ENCODE assay signal across 16 cellular contexts in genomic region chr10:130985158-130985753, GRCh38.
DNase-seq lines count a peak whose midpoint lies in the region; TF ChIP-seq lines count a peak whose summit lies in the region.
"Had no signal": no experiment of that assay in that cellular context is flagged by ENCODE, and none has a peak within 500 bp of the region (broad histone marks: within the 10 kb centered on the region; RNA-seq: fewer than 3 reads in every experiment).

No MANE protein-coding gene starts in this region.

- H3K4me1 ChIP-seq in BLaER1 (peaks cover 72% of the 10 kb centered on the region), testis (no peaks in the 10 kb centered on the region), mesendoderm (ENCODE audit: control insufficient read depth, low read depth, low read length) (no peaks in the 10 kb centered on the region)
- peaks cover 15 to 73% (median 68%) of the 10 kb centered on the region in 10 experiments for H3K4me1 ChIP-seq in BLaER1 treated with 17β-estradiol and CSF1 and Interleukin-3, amounts not matched to agents 10 nM and 100 nM
- H3K4me1 ChIP-seq: BE2C had no signal

- H3K27me3 ChIP-seq in BLaER1 (no peaks in the 10 kb centered on the region), testis (no peaks in the 10 kb centered on the region), mesendoderm (ENCODE audit: insufficient read depth, low read length, poor library complexity) (no peaks in the 10 kb centered on the region)
- H3K27me3 ChIP-seq in BLaER1 treated with 17β-estradiol and CSF1 and Interleukin-3, amounts not matched to agents 10 nM and 100 nM, result no peaks in the 10 kb centered on the region
- H3K27me3 ChIP-seq: BE2C had no signal

- H2AK5ac ChIP-seq in mesendoderm (ENCODE audit: low read length), result no peak overlapping the region

- H2BK15ac ChIP-seq in mesendoderm (replicated peaks; ENCODE audit: low read depth), result no peak overlapping the region

- no peak overlapping the region for H2BK120ac ChIP-seq in mesendoderm (ENCODE audit: low read depth, low read length)

- H4K5ac ChIP-seq in mesendoderm (ENCODE audit: low read length), result no peak overlapping the region

- 89 to 91% methylated on average over 16 of the region's 16 CpGs for WGBS in testis, 2 donors
- no CpG with 5 or more reads among the region's 16 CpGs for WGBS in mesendoderm (ENCODE audit: extremely low coverage, insufficient coverage, low lambda C conversion rate)

- H3K4me2 ChIP-seq in BLaER1, result 0 out of 2 replicates have a peak overlapping the region, but pooled peaks have one; percentile 14
- H3K4me2 ChIP-seq in BLaER1 treated with 17β-estradiol and CSF1 and Interleukin-3, amounts not matched to agents 10 nM and 100 nM, result peak overlapping the region in 9 of 11 experiments; percentile 9 to 90 (median 45); a peak in 12 of 22 replicates
- no peak overlapping the region for H3K4me2 ChIP-seq in mesendoderm (ENCODE audit: low read length)

- DNase-seq in mesenteric fat pad (ENCODE audit: low spot score), result peak; percentile 74
- DNase-seq in testis, result peak; percentile 7
- DNase-seq in stimulated activated CD4-positive, alpha-beta T cell treated with anti-CD3 and anti-CD28 coated beads, Interleukin-12 subunit alpha, Interleukin-12 subunit beta, amount 100 ng/mL, for 4 hours, result no peak
- DNase-seq in mesendoderm, result no peak
- DNase-seq: ACHN; BE2C; Calu3; CD4-positive, alpha-beta memory T cell; DMS79 treated with DMSO at 0.1 percent for 48 hours; GF-D8; GOT3; H7; HFFc6; IMR-90 had no signal

- H3K18ac ChIP-seq in mesendoderm (ENCODE audit: low read length), result no peak overlapping the region

- TF ChIP-seq POLR2A in testis (IDR thresholded peaks at IDR 0.05), result no peak

- TF ChIP-seq CTCF in testis (IDR thresholded peaks at IDR 0.05), result no peak

- no peaks in the 10 kb centered on the region for H4K20me1 ChIP-seq in BLaER1
- H4K20me1 ChIP-seq in BLaER1 treated with 17β-estradiol and CSF1 and Interleukin-3, amounts not matched to agents 10 nM and 100 nM, result no peaks in the 10 kb centered on the region

- H3K9ac ChIP-seq in BLaER1, result no peak overlapping the region
- no peak overlapping the region for H3K9ac ChIP-seq in BLaER1 treated with 17β-estradiol and CSF1 and Interleukin-3, amounts not matched to agents 10 nM and 100 nM
- no peak overlapping the region for H3K9ac ChIP-seq in mesendoderm (ENCODE audit: low read length)

- H3K4me3 ChIP-seq in BLaER1 (no peak overlapping the region), testis (no peak overlapping the region), mesendoderm (ENCODE audit: low read length) (no peak overlapping the region)
- H3K4me3 ChIP-seq in BLaER1 treated with 17β-estradiol and CSF1 and Interleukin-3, amounts not matched to agents 10 nM and 100 nM, result no peak overlapping the region

- intact Hi-C loops in testis (cut with DNase I; ENCODE audit: low total_unique reads), result no loop called here

- H3K27ac ChIP-seq in BLaER1 (peak overlapping the region; percentile 38; the same call in 1 of the 2 replicates), testis (no peak overlapping the region), mesendoderm (ENCODE audit: low read depth, low read length) (no peak overlapping the region)
- peak overlapping the region in 4 of 11 experiments; percentile 25 to 67 (median 57); a peak in 6 of 22 replicates for H3K27ac ChIP-seq in BLaER1 treated with 17β-estradiol and CSF1 and Interleukin-3, amounts not matched to agents 10 nM and 100 nM

- H3K79me2 ChIP-seq in mesendoderm (ENCODE audit: control insufficient read depth, insufficient read depth, low read length), result no peaks in the 10 kb centered on the region

- H3K56ac ChIP-seq in mesendoderm (ENCODE audit: low read length), result no peak overlapping the region

- H3K79me1 ChIP-seq in mesendoderm (ENCODE audit: low read length), result no peaks in the 10 kb centered on the region

- H3K36me3 ChIP-seq in BLaER1 (no peaks in the 10 kb centered on the region), testis (ENCODE audit: low read depth, missing control alignments) (no peaks in the 10 kb centered on the region), mesendoderm (ENCODE audit: control insufficient read depth, insufficient read depth, low read length) (no peaks in the 10 kb centered on the region)
- no peaks in the 10 kb centered on the region for H3K36me3 ChIP-seq in BLaER1 treated with 17β-estradiol and CSF1 and Interleukin-3, amounts not matched to agents 10 nM and 100 nM
- H3K36me3 ChIP-seq: BE2C had no signal

- H2BK5ac ChIP-seq in mesendoderm (ENCODE audit: low read length), result no peak overlapping the region

- H3K23ac ChIP-seq in mesendoderm (ENCODE audit: low read length), result no peak overlapping the region

- peaks cover 9% of the 10 kb centered on the region for H3K9me3 ChIP-seq in BLaER1
- H3K9me3 ChIP-seq in BLaER1 treated with 17β-estradiol and CSF1 and Interleukin-3, amounts not matched to agents 10 nM and 100 nM (replicated peaks in 1 of 11), result peaks cover 10 to 15% (median 11%) of the 10 kb centered on the region in 11 experiments
- no peaks in the 10 kb centered on the region for H3K9me3 ChIP-seq in testis
- H3K9me3 ChIP-seq: BE2C had no signal

- H4K8ac ChIP-seq in mesendoderm (ENCODE audit: low read depth, low read length), result no peak overlapping the region

- H3K4ac ChIP-seq in mesendoderm (ENCODE audit: low read depth, low read length), result no peak overlapping the region

Comparison
In these comparisons a context has a peak if more than half of its experiments do, and no peak if none do; other contexts are left out.
1. DNase-seq: peak in mesenteric fat pad (single experiment) and testis (single experiment); none in stimulated activated CD4-positive, alpha-beta T cell treated with anti-CD3 and anti-CD28 coated beads, Interleukin-12 subunit alpha, Interleukin-12 subunit beta, amount 100 ng/mL, for 4 hours (single experiment) and mesendoderm (single experiment).